8 cellular contexts compared by ENCODE assay signal in genomic region chr6:5422321-5422915, GRCh38.
DNase-seq lines count a peak whose midpoint lies in the region; ATAC-seq and TF ChIP-seq lines count a peak whose summit lies in the region.

No MANE protein-coding gene starts in this region.

- BruUV-seq in PC-3 (replicated peaks; lab: Mats Ljungman, UMichigan), result no TSS peak

- no peak overlapping the region for H3K9ac ChIP-seq in PC-3 (ENCODE audit: low read length)

- no peaks in the 10 kb centered on the region for H3K27me3 ChIP-seq in PC-3 (ENCODE audit: low read length)

- H3K27ac ChIP-seq in PC-3 (ENCODE audit: low read length), result no peak overlapping the region

- H3K4me1 Mint-ChIP-seq in activated T-helper 1 cell treated with anti-CD3 and anti-CD28 coated beads, Interleukin-12 subunit alpha, Interleukin-12 subunit beta, Interleukin-2, Interleukin-4 antibody, amounts not matched to agents 30 ng/mL and 10 ng/mL and 1 ng/mL, durations not matched to agents 14 hours and 24 hours and 36 hours (ENCODE audit: low read depth), result no peaks in the 10 kb centered on the region

- no peak overlapping the region for H2AFZ ChIP-seq in PC-3 (ENCODE audit: low read length)

- ATAC-seq in GM18867 (IDR thresholded peaks at IDR 0.05; ENCODE audit: unreplicated experiment), result peak; percentile 42
- ATAC-seq in PC-3, result peak; percentile 100

- H3K27me3 Mint-ChIP-seq in activated T-helper 1 cell treated with anti-CD3 and anti-CD28 coated beads, Interleukin-12 subunit alpha, Interleukin-12 subunit beta, Interleukin-2, Interleukin-4 antibody, amounts not matched to agents 30 ng/mL and 10 ng/mL and 1 ng/mL, durations not matched to agents 14 hours and 24 hours and 36 hours (ENCODE audit: insufficient read depth), result no peaks in the 10 kb centered on the region

- H3K36me3 ChIP-seq in PC-3 (ENCODE audit: low read depth, low read length), result no peaks in the 10 kb centered on the region

- CTCF ChIA-PET in PC-3 (lab: Charles Lee), result interaction anchor here (0.6 to 0.8 kb wide), 2 partner anchors 24 to 98 kb away, joined by 3 to 4 read pairs; no protein-coding TSS in a partner anchor

- no peaks in the 10 kb centered on the region for H3K4me1 ChIP-seq in PC-3 (ENCODE audit: insufficient read depth, low read length)

- POLR2A ChIA-PET in PC-3 (lab: Charles Lee; ENCODE audit: unreplicated experiment), result no interaction called here

- H3K4me3 Mint-ChIP-seq in activated T-helper 1 cell treated with anti-CD3 and anti-CD28 coated beads, Interleukin-12 subunit alpha, Interleukin-12 subunit beta, Interleukin-2, Interleukin-4 antibody, amounts not matched to agents 30 ng/mL and 10 ng/mL and 1 ng/mL, durations not matched to agents 14 hours and 24 hours and 36 hours, result no peak overlapping the region

- no peaks in the 10 kb centered on the region for H3F3A ChIP-seq in PC-3 (ENCODE audit: low read length, unreplicated experiment)

- no peaks in the 10 kb centered on the region for H4K20me1 ChIP-seq in PC-3 (ENCODE audit: low read length)

- H3K79me2 ChIP-seq in PC-3 (ENCODE audit: low read length), result no peaks in the 10 kb centered on the region

- TF ChIP-seq CTCF in PC-3 (conservative IDR thresholded peaks at IDR 0.05; ENCODE audit: low read depth, low read length), result peak; percentile 90

- no peak overlapping the region for H3K27ac Mint-ChIP-seq in activated T-helper 1 cell treated with anti-CD3 and anti-CD28 coated beads, Interleukin-12 subunit alpha, Interleukin-12 subunit beta, Interleukin-2, Interleukin-4 antibody, amounts not matched to agents 30 ng/mL and 10 ng/mL and 1 ng/mL, durations not matched to agents 14 hours and 24 hours and 36 hours

- H3K4me2 ChIP-seq in PC-3 (ENCODE audit: low read length), result no peak overlapping the region

- H3K9me3 ChIP-seq in PC-3 (ENCODE audit: low read length), result no peaks in the 10 kb centered on the region

- no peaks in the 10 kb centered on the region for H3K9me3 Mint-ChIP-seq in activated T-helper 1 cell treated with anti-CD3 and anti-CD28 coated beads, Interleukin-12 subunit alpha, Interleukin-12 subunit beta, Interleukin-2, Interleukin-4 antibody, amounts not matched to agents 30 ng/mL and 10 ng/mL and 1 ng/mL, durations not matched to agents 14 hours and 24 hours and 36 hours

- intact Hi-C loops in PC-3 (cut with micrococcal nuclease), result loop anchor here (1.0 kb wide), 4 partner anchors 49 to 1125 kb away; no protein-coding TSS in a partner anchor
- intact Hi-C loops in activated T-helper 1 cell treated with anti-CD3 and anti-CD28 coated beads, Interleukin-12 subunit alpha, Interleukin-12 subunit beta, Interleukin-2, Interleukin-4 antibody, amounts not matched to agents 30 ng/mL and 10 ng/mL and 1 ng/mL, durations not matched to agents 14 hours and 24 hours and 36 hours (cut with micrococcal nuclease), result no loop called here

- no peaks in the 10 kb centered on the region for H3K9me2 ChIP-seq in PC-3 (replicated peaks; ENCODE audit: low read length)

- DNase-seq in Ammon's horn (ENCODE audit: low spot score) (peak; percentile 56), PC-3 (peak; percentile 72), fibroblast of gingiva (ENCODE audit: low read depth) (peak; percentile 35), retina (peak; percentile 21), medulla oblongata (ENCODE audit: extremely low spot score) (no peak), DMS114 treated with DMSO at 0.1 percent for 48 hours (lab: John Stamatoyannopoulos, UW; ENCODE audit: unreplicated experiment) (no peak)
- DNase-seq in activated T-helper 1 cell treated with anti-CD3 and anti-CD28 coated beads, Interleukin-12 subunit alpha, Interleukin-12 subunit beta, Interleukin-2, Interleukin-4 antibody, amounts not matched to agents 30 ng/mL and 10 ng/mL and 1 ng/mL, durations not matched to agents 14 hours and 24 hours and 36 hours (ENCODE audit: low spot score), result no peak

- H3K4me3 ChIP-seq in PC-3 (ENCODE audit: low read length), result no peak overlapping the region

- peaks cover 1% of the 10 kb centered on the region for H3K36me3 Mint-ChIP-seq in activated T-helper 1 cell treated with anti-CD3 and anti-CD28 coated beads, Interleukin-12 subunit alpha, Interleukin-12 subunit beta, Interleukin-2, Interleukin-4 antibody, amounts not matched to agents 30 ng/mL and 10 ng/mL and 1 ng/mL, durations not matched to agents 14 hours and 24 hours and 36 hours (ENCODE audit: low read depth)

Comparison
In these comparisons a context has a peak if more than half of its experiments do, and no peak if none do; other contexts are left out.
1. DNase-seq: peak in Ammon's horn (single experiment), PC-3 (single experiment), fibroblast of gingiva (single experiment) and retina (single experiment); none in medulla oblongata (single experiment), activated T-helper 1 cell treated with anti-CD3 and anti-CD28 coated beads, Interleukin-12 subunit alpha, Interleukin-12 subunit beta, Interleukin-2, Interleukin-4 antibody, amounts not matched to agents 30 ng/mL and 10 ng/mL and 1 ng/mL, durations not matched to agents 14 hours and 24 hours and 36 hours (single experiment) and DMS114 treated with DMSO at 0.1 percent for 48 hours (single experiment).